ENCODE assay signal across 8 cellular contexts in genomic region chr15:53808058-53808703, GRCh38. TPM values are rescaled to one million over a fixed set of nuclear protein-coding genes. Genes with fewer than 3 reads are reported as not detected.
DNase-seq lines count a peak whose midpoint lies in the region; ATAC-seq, FAIRE-seq and TF ChIP-seq lines count a peak whose summit lies in the region.

No MANE protein-coding gene starts in this region.

- no peak overlapping the region for H3K27ac ChIP-seq in uterus

- TF ChIP-seq POLR2A in uterus (IDR thresholded peaks at IDR 0.05): no peak

- H3K4me3 ChIP-seq in uterus: no peak overlapping the region

- no peaks in the 10 kb centered on the region for H3K4me1 Mint-ChIP-seq in glutamatergic neuron (ENCODE audit: low read depth, unreplicated experiment)

- H3K27me3 ChIP-seq in uterus: no peaks in the 10 kb centered on the region

- no peak overlapping the region for H3K4me3 Mint-ChIP-seq in glutamatergic neuron (ENCODE audit: unreplicated experiment)

- H3K4me1 ChIP-seq in uterus: no peaks in the 10 kb centered on the region

- H3K36me3 ChIP-seq in uterus: no peaks in the 10 kb centered on the region

- H3K9me3 Mint-ChIP-seq in glutamatergic neuron (ENCODE audit: unreplicated experiment): no peaks in the 10 kb centered on the region
- no peaks in the 10 kb centered on the region for H3K9me3 Mint-ChIP-seq in activated naive CD4-positive, alpha-beta T cell treated with anti-CD3 and anti-CD28 coated beads, Interleukin-2, amount 50 U/mL, for 72 hours

- no peaks in the 10 kb centered on the region for H3K36me3 Mint-ChIP-seq in glutamatergic neuron (ENCODE audit: unreplicated experiment)
- no peaks in the 10 kb centered on the region for H3K36me3 Mint-ChIP-seq in activated naive CD4-positive, alpha-beta T cell treated with anti-CD3 and anti-CD28 coated beads, Interleukin-2, amount 50 U/mL, for 72 hours

- TF ChIP-seq CTCF in glutamatergic neuron (IDR thresholded peaks at IDR 0.05; ENCODE audit: partially characterized antibody, unreplicated experiment) (peak; percentile 94), uterus (IDR thresholded peaks at IDR 0.05) (peak in 3 of 4 experiments; percentile 21 to 29 (median 22))

- intact Hi-C loops in uterus (cut with DNase I; ENCODE audit: low total_unique reads) (no loop called here), sciatic nerve (cut with DNase I) (no loop called here)

- no peaks in the 10 kb centered on the region for H3K9me3 ChIP-seq in uterus

- DNase-seq in RCC 7860 (ENCODE audit: low spot score) (peak; percentile 11), glutamatergic neuron (no peak), uterus (no peak), sciatic nerve (ENCODE audit: low spot score) (no peak)
- no peak for DNase-seq in activated naive CD4-positive, alpha-beta T cell treated with anti-CD3 and anti-CD28 coated beads, Interleukin-2, amount 50 U/mL, for 72 hours (ENCODE audit: low spot score in 2 of 2)

- no peaks in the 10 kb centered on the region for H3K27me3 Mint-ChIP-seq in glutamatergic neuron (ENCODE audit: unreplicated experiment)

- no peak overlapping the region for H3K27ac Mint-ChIP-seq in glutamatergic neuron (ENCODE audit: unreplicated experiment)
- no peak overlapping the region for H3K27ac Mint-ChIP-seq in activated naive CD4-positive, alpha-beta T cell treated with anti-CD3 and anti-CD28 coated beads, Interleukin-2, amount 50 U/mL, for 72 hours

- ATAC-seq in GM19035 (IDR thresholded peaks at IDR 0.05; ENCODE audit: unreplicated experiment): peak; percentile 55
- ATAC-seq in HG02623 (IDR thresholded peaks at IDR 0.05; ENCODE audit: unreplicated experiment): no peak
- ATAC-seq in activated naive CD4-positive, alpha-beta T cell treated with anti-CD3 and anti-CD28 coated beads, Interleukin-2, amount 50 U/mL, for 72 hours: no peak
- ATAC-seq in sciatic nerve: no peak

- peak; percentile 89 for FAIRE-seq in A204.1 (lab: Jason Lieb, UNC)
- peak; percentile 75 for FAIRE-seq in RCC 7860 (lab: Jason Lieb, UNC)

RNA-seq across cellular contexts. Expression of gene WDR72, which starts 48.7 kb away (rescaled TPM):
- total RNA-seq in glutamatergic neuron (ENCODE audit: unreplicated experiment): 1.1 TPM
- total RNA-seq in uterus: 1 to 10 TPM in 1 of 4 donors, under 1 TPM in 2, not detected in 1; 0.15 to 2.8 (median 0.59) TPM
- total RNA-seq in activated naive CD4-positive, alpha-beta T cell treated with anti-CD3 and anti-CD28 coated beads, Interleukin-2, amount 50 U/mL, for 72 hours: not detected
- total RNA-seq in sciatic nerve: not detected
